In genomic region chr20:43863330-43863729, GRCh38 we compare ENCODE assay signal across 19 cellular contexts. TPM values are rescaled to one million over a fixed set of nuclear protein-coding genes. Genes with fewer than 3 reads are reported as not detected.
DNase-seq lines count a peak whose midpoint lies in the region; ATAC-seq, FAIRE-seq and TF ChIP-seq lines count a peak whose summit lies in the region.
"Had no signal": no experiment of that assay in that cellular context is flagged by ENCODE, and none has a peak within 500 bp of the region (broad histone marks: within the 10 kb centered on the region; RNA-seq: fewer than 3 reads in every experiment).

No MANE protein-coding gene starts in this region.

- H3K27ac ChIP-seq in cingulate gyrus (ENCODE audit: low read depth, low read length) (peak overlapping the region; percentile 23), gastroesophageal sphincter (peak overlapping the region; percentile 75 to 93 (median 79)), prostate gland (peak overlapping the region; percentile 46 to 61), caudate nucleus (ENCODE audit: low read depth, low read length) (no peak overlapping the region)
- H3K27ac ChIP-seq: HL-60, PC-9 had no signal

- WGBS in gastroesophageal sphincter (ENCODE audit: low coverage in 1 of 2), 2 donors = 80 to 82% methylated on average over 9 to 12 of the region's 12 CpGs
- 80% methylated on average over 12 of the region's 12 CpGs for WGBS in prostate gland

- no peak overlapping the region for H3K4me3 ChIP-seq in gastroesophageal sphincter
- H3K4me3 ChIP-seq in prostate gland = no peak overlapping the region
- H3K4me3 ChIP-seq: K562, PC-9 had no signal

- no peaks in the 10 kb centered on the region for H3K27me3 ChIP-seq in gastroesophageal sphincter
- H3K27me3 ChIP-seq in prostate gland (replicated peaks; ENCODE audit: insufficient read depth) = no peaks in the 10 kb centered on the region

- ATAC-seq in gastroesophageal sphincter = no peak
- no peak for ATAC-seq in GM19463 (IDR thresholded peaks at IDR 0.05; ENCODE audit: unreplicated experiment)
- ATAC-seq: K562 had no signal

- peaks cover 0 to 38% (median 2%) of the 10 kb centered on the region in 3 donors for H3K4me1 ChIP-seq in gastroesophageal sphincter
- H3K4me1 ChIP-seq in prostate gland (replicated peaks) = no peaks in the 10 kb centered on the region

- TF ChIP-seq POLR2A in gastroesophageal sphincter (IDR thresholded peaks at IDR 0.05) = no peak
- TF ChIP-seq POLR2A in prostate gland (IDR thresholded peaks at IDR 0.05) = no peak
- no peak for TF ChIP-seq POLR2A in H54 (IDR thresholded peaks at IDR 0.05; ENCODE audit: low read depth, low read length)

- TF ChIP-seq CTCF in gastroesophageal sphincter (IDR thresholded peaks at IDR 0.05) = no peak
- TF ChIP-seq CTCF in prostate gland (IDR thresholded peaks at IDR 0.05) = no peak

- H3K9me3 ChIP-seq in gastroesophageal sphincter = no peaks in the 10 kb centered on the region
- no peaks in the 10 kb centered on the region for H3K9me3 ChIP-seq in prostate gland

- H3K36me3 ChIP-seq in gastroesophageal sphincter (no peaks in the 10 kb centered on the region), prostate gland (no peaks in the 10 kb centered on the region)

- no peak for TF ChIP-seq EP300 in gastroesophageal sphincter (IDR thresholded peaks at IDR 0.05)

- FAIRE-seq in frontal cortex (lab: Jason Lieb, UNC) = no peak
- FAIRE-seq in H54 (lab: Jason Lieb, UNC) = no peak
- FAIRE-seq: K562 had no signal

- DNase-seq in ELR (ENCODE audit: low read depth) (peak; percentile 41), prostate gland (ENCODE audit: low spot score) (no peak), frontal cortex (ENCODE audit: low spot score in 2 of 2) (no peak), caudate nucleus (lab: John Stamatoyannopoulos, UW) (no peak), H54 (ENCODE audit: insufficient read length, low spot score) (no peak)
- DNase-seq: Calu3; CD4-positive, alpha-beta memory T cell; DMS53; HCEC 1CT; MV-4-11; NCI-H1417 treated with DMSO at 0.1 percent for 48 hours; NCI-H1930; NCI-H446 treated with DMSO at 0.1 percent for 48 hours; PC-9 had no signal

- intact Hi-C loops in prostate gland (cut with DNase I) = loop anchor here (5.0 kb wide), 1 partner anchor 154 kb away; no protein-coding TSS in a partner anchor

RNA-seq across cellular contexts. Expression of gene TOX2, which starts 51.3 kb away (rescaled TPM):
- 10 to 100 TPM; 16.4 to 47.8 (median 40.3) TPM for total RNA-seq in gastroesophageal sphincter
- 10 to 100 TPM in 1 of 2 donors, 1 to 10 TPM in 1; 8.8 to 52.8 TPM for total RNA-seq in prostate gland
- total RNA-seq in frontal cortex = 0.41 TPM
- total RNA-seq: Calu3, K562 had no signal
